ENCODE assay signal across 1 cellular context in the genomic region with DNA sequence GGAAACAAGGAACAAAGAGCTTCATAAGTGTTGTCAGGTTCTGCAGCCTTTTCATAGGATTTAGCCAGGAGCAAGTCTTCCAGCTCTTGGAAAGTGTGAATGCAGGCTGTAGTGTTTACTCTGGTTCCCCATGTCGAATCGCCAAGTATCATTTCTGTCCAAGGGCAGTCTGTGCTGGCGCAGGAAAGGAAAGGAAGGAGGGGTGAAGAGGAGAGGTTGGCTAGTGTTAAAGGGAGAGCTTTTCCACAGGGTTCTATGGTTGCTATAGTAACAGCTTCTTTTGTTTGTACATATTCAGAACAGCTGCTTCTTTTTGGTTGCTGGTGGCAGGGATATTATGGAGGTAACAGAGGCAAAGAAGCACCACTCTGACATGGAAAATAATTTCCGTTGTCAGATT.
TF ChIP-seq lines count a peak whose summit lies in the region.

No MANE protein-coding gene starts in this region.

TF ChIP-seq in GM23338, 12 proteins besides CTCF, POLR2A, EP300 and RAD21 (continued from another document):
- no peak for TF ChIP-seq ZNF462 (CRISPR knock-in tag; IDR thresholded peaks at IDR 0.05)
- no peak for TF ChIP-seq JUNB (IDR thresholded peaks at IDR 0.05; ENCODE audit: unreplicated experiment)
- TF ChIP-seq EZH2 (IDR thresholded peaks at IDR 0.05; ENCODE audit: low read depth, unreplicated experiment): no peak
- TF ChIP-seq NANOG (IDR thresholded peaks at IDR 0.05; ENCODE audit: borderline replicate concordance): no peak
- TF ChIP-seq ZNF114 (CRISPR knock-in tag; IDR thresholded peaks at IDR 0.05): no peak
- TF ChIP-seq, protein P1, sequence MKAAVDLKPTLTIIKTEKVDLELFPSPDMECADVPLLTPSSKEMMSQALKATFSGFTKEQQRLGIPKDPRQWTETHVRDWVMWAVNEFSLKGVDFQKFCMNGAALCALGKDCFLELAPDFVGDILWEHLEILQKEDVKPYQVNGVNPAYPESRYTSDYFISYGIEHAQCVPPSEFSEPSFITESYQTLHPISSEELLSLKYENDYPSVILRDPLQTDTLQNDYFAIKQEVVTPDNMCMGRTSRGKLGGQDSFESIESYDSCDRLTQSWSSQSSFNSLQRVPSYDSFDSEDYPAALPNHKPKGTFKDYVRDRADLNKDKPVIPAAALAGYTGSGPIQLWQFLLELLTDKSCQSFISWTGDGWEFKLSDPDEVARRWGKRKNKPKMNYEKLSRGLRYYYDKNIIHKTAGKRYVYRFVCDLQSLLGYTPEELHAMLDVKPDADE (IDR thresholded peaks at IDR 0.05): no peak
